1 cellular context compared by ENCODE assay signal in genomic region chr2:215379948-215380347, GRCh38.
TF ChIP-seq lines count a peak whose summit lies in the region.

No MANE protein-coding gene starts in this region.

TF ChIP-seq in HepG2, 621 proteins besides CTCF, POLR2A, EP300 and RAD21 (continued from another document):
- TF ChIP-seq CREBL2 (CRISPR knock-in tag; IDR thresholded peaks at IDR 0.05; ENCODE audit: borderline replicate concordance) = no peak
- TF ChIP-seq RBM22 (optimal IDR thresholded peaks at IDR 0.05; ENCODE audit: low read length) = peak; percentile 99
- no peak for TF ChIP-seq RERE (CRISPR knock-in tag; IDR thresholded peaks at IDR 0.05; ENCODE audit: low read depth)
- TF ChIP-seq ZNF557 (CRISPR knock-in tag; IDR thresholded peaks at IDR 0.05) = no peak
- TF ChIP-seq MAFK (conservative IDR thresholded peaks at IDR 0.05 in 1 of 2, IDR thresholded peaks at IDR 0.05 in 1 of 2; ENCODE audit: low read length in 2 of 2) = no peak
- TF ChIP-seq ZNF776 (CRISPR knock-in tag; IDR thresholded peaks at IDR 0.05) = no peak
- TF ChIP-seq DR1 (CRISPR knock-in tag; IDR thresholded peaks at IDR 0.05) = no peak
- TF ChIP-seq POLR2AphosphoS2 (IDR thresholded peaks at IDR 0.05; ENCODE audit: low read depth, low read length) = peak; percentile 93
- TF ChIP-seq RBAK (CRISPR knock-in tag; IDR thresholded peaks at IDR 0.05) = no peak
